In the genomic region with DNA sequence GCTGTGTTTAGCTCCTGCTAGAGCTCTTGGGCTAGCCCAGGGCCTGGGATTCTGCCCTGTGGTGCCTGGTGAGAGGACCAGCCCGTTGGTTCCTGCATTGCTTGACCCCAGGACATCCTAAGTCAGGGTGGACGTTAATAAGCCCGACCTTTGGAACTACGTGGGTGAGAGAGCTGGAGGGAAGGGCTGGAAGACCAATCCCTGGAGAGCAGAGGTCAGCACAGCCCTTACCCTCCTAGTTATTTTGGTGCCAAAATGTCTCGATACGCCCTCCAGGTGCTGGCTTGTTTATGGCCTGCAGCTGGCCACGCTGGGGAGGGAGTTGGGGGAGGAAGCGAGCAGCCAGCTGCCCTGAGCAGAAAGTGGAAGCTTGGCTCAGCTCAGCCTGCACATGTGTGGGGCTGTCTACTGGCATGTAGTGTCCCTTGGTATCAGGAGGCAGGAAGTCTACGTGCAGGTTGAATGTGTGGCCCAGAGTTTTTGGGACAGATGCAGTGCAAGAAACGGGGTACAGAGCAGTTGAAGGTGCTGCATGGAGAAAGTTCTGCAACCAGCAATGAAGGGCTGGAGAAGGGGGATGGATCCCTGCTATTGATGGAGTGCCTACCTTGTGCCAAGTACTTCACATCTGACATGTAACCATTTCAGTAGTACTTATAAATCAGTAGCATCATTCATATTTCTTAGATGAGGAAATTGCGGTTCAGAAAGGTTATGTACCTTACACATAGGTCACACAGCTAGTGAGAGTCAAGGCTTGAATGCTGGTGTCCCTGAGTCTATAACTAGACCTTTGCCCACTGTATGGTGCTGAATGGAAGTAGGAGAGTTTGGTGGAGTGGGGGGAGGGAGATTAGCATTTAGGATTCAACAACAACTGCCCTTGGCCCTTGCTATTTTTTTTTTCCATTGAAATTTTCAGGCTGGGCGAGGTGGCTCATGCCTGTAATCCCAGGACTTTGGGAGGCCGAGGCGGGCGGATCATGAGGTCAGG, we compare ENCODE assay signal across 8 cellular contexts. TPM values are rescaled to one million over a fixed set of nuclear protein-coding genes. Genes with fewer than 3 reads are reported as not detected.
DNase-seq lines count a peak whose midpoint lies in the region; ATAC-seq and TF ChIP-seq lines count a peak whose summit lies in the region.

No MANE protein-coding gene starts in this region.

- H3K36me3 Mint-ChIP-seq in osteocyte (ENCODE audit: unreplicated experiment): no peaks in the 10 kb centered on the region

- ATAC-seq in GM18870 (IDR thresholded peaks at IDR 0.05; ENCODE audit: unreplicated experiment): peak; percentile 34
- peak; percentile 44 for ATAC-seq in HG03442 (IDR thresholded peaks at IDR 0.05; ENCODE audit: unreplicated experiment)

- H3K27ac Mint-ChIP-seq in osteocyte (ENCODE audit: unreplicated experiment): peak overlapping the region; percentile 57

- peak overlapping the region; percentile 16 for H3K4me3 Mint-ChIP-seq in osteocyte (ENCODE audit: unreplicated experiment)

- TF ChIP-seq CTCF in osteocyte (IDR thresholded peaks at IDR 0.05): no peak

- peaks cover 48% of the 10 kb centered on the region for H3K4me1 Mint-ChIP-seq in osteocyte (ENCODE audit: unreplicated experiment)

- H3K27me3 Mint-ChIP-seq in osteocyte (ENCODE audit: unreplicated experiment): no peaks in the 10 kb centered on the region

- DNase-seq in A172 (ENCODE audit: low spot score): peak; percentile 71
- peak in 48 of 61 donors; percentile 23 to 88 (median 58) for DNase-seq in caudate nucleus (lab: John Stamatoyannopoulos, UW)
- no peak for DNase-seq in osteocyte (ENCODE audit: extremely low spot score, unreplicated experiment)
- no peak for DNase-seq in stimulated activated CD4-positive, alpha-beta T cell treated with anti-CD3 and anti-CD28 coated beads, Interleukin-4, amount 100 ng/mL, for 24 hours
- DNase-seq in activated CD4-positive, alpha-beta T cell treated with anti-CD3 and anti-CD28 coated beads, Interleukin-2, amount 50 U/mL, for 4 hours: no peak
- no peak for DNase-seq in NCI-H226

- H3K27ac ChIP-seq in caudate nucleus (ENCODE audit: low read depth, low read length): peak overlapping the region; percentile 88

- H3K9me3 Mint-ChIP-seq in osteocyte (ENCODE audit: unreplicated experiment): no peaks in the 10 kb centered on the region

RNA-seq across cellular contexts. Expression of a gene that starts 5.0 kb away (rescaled TPM):
- total RNA-seq in A172 (2014; rRNA removed; shearing (Covaris generic)): 14.8 and 16.4 TPM in 2 replicates
- 65.4 and 70.5 TPM in 2 replicates for total RNA-seq in osteocyte

RNA-seq across cellular contexts. Expression of a gene that starts 41.7 kb away (rescaled TPM):
- total RNA-seq in A172 (2014; rRNA removed; shearing (Covaris generic)): not detected in 2 replicates
- not detected in 2 replicates for total RNA-seq in osteocyte

Comparison
In these comparisons a context has a peak if more than half of its experiments do, and no peak if none do; other contexts are left out.
1. DNase-seq: peak in A172 (single experiment) and caudate nucleus (48 of 61); none in osteocyte (single experiment), stimulated activated CD4-positive, alpha-beta T cell treated with anti-CD3 and anti-CD28 coated beads, Interleukin-4, amount 100 ng/mL, for 24 hours (single experiment), activated CD4-positive, alpha-beta T cell treated with anti-CD3 and anti-CD28 coated beads, Interleukin-2, amount 50 U/mL, for 4 hours (0 of 2) and NCI-H226 (single experiment).